Comparison of ENCODE assay signal across 12 cellular contexts in genomic region chr9:28318515-28318914, GRCh38.
A peak's percentile ranks its signal among the peaks of the same experiment; 100 is the strongest.
DNase-seq lines count a peak whose midpoint lies in the region; ATAC-seq lines count a peak whose summit lies in the region.
"Had no signal": no experiment of that assay in that cellular context is flagged by ENCODE, and none has a peak within 500 bp of the region (broad histone marks: within the 10 kb centered on the region; RNA-seq: fewer than 3 reads in every experiment).

No MANE protein-coding gene starts in this region.

- no peaks in the 10 kb centered on the region for H3K9me3 Mint-ChIP-seq in activated CD4-positive, alpha-beta T cell treated with anti-CD3 and anti-CD28 coated beads for 36 hours (ENCODE audit: low read depth)
- H3K9me3 Mint-ChIP-seq: GM23338 had no signal

- ATAC-seq in activated CD4-positive, alpha-beta T cell treated with anti-CD3 and anti-CD28 coated beads for 36 hours = no peak
- ATAC-seq: GM23338 had no signal

- H3K4me3 Mint-ChIP-seq in activated CD4-positive, alpha-beta T cell treated with anti-CD3 and anti-CD28 coated beads for 36 hours = no peak overlapping the region
- H3K4me3 Mint-ChIP-seq: CD4-positive, alpha-beta T cell; GM23338 had no signal

- no peaks in the 10 kb centered on the region for H3K27me3 Mint-ChIP-seq in activated CD4-positive, alpha-beta T cell treated with anti-CD3 and anti-CD28 coated beads for 36 hours
- H3K27me3 Mint-ChIP-seq: CD4-positive, alpha-beta T cell had no signal

- H3K36me3 Mint-ChIP-seq in activated CD4-positive, alpha-beta T cell treated with anti-CD3 and anti-CD28 coated beads for 36 hours (ENCODE audit: low read depth) = no peaks in the 10 kb centered on the region

- H3K27ac ChIP-seq in substantia nigra (ENCODE audit: low read depth, low read length, poor library complexity, severe bottlenecking) = peak overlapping the region; percentile 9
- H3K27ac ChIP-seq: C4-2B had no signal

- H3K27ac Mint-ChIP-seq in activated CD4-positive, alpha-beta T cell treated with anti-CD3 and anti-CD28 coated beads for 36 hours = no peak overlapping the region
- H3K27ac Mint-ChIP-seq: CD4-positive, alpha-beta T cell; GM23338 had no signal

- POLR2A ChIA-PET in activated CD4-positive, alpha-beta T cell treated with anti-CD3 and anti-CD28 coated beads for 36 hours (lab: Charles Lee) = no interaction called here

- CTCF ChIA-PET in activated CD4-positive, alpha-beta T cell treated with anti-CD3 and anti-CD28 coated beads for 36 hours (lab: Charles Lee) = no interaction called here

- H3K4me1 Mint-ChIP-seq in activated CD4-positive, alpha-beta T cell treated with anti-CD3 and anti-CD28 coated beads for 36 hours = no peaks in the 10 kb centered on the region

- DNase-seq in foreskin melanocyte (peak; percentile 54), medulla oblongata (ENCODE audit: extremely low spot score) (peak; percentile 56), substantia nigra (lab: John Stamatoyannopoulos, UW) (peak in 1 of 49 donors; percentile 2), NCI-H82 treated with DMSO at 0.1 percent for 48 hours (lab: John Stamatoyannopoulos, UW; ENCODE audit: unreplicated experiment) (no peak)
- no peak for DNase-seq in activated CD4-positive, alpha-beta T cell treated with anti-CD3 and anti-CD28 coated beads for 36 hours
- no peak for DNase-seq in stimulated activated CD4-positive, alpha-beta T cell treated with anti-CD3 and anti-CD28 coated beads, Interleukin-4, amount 100 ng/mL, for 24 hours
- DNase-seq: ACHN; Caco-2; CD4-positive, alpha-beta T cell; HCEC 1CT had no signal

- intact Hi-C loops in activated CD4-positive, alpha-beta T cell treated with anti-CD3 and anti-CD28 coated beads for 36 hours (cut with DNase I, micrococcal nuclease) = no loop called here

Comparison
In these comparisons a context has a peak if more than half of its experiments do, and no peak if none do; other contexts are left out.
1. DNase-seq: peak in foreskin melanocyte (single experiment) and medulla oblongata (single experiment); none in NCI-H82 treated with DMSO at 0.1 percent for 48 hours (single experiment), activated CD4-positive, alpha-beta T cell treated with anti-CD3 and anti-CD28 coated beads for 36 hours (single experiment) and stimulated activated CD4-positive, alpha-beta T cell treated with anti-CD3 and anti-CD28 coated beads, Interleukin-4, amount 100 ng/mL, for 24 hours (single experiment).